8 cellular contexts compared by ENCODE assay signal in genomic region chr6:142945446-142946180, GRCh38. TPM values are rescaled to one million over a fixed set of nuclear protein-coding genes. Genes with fewer than 3 reads are reported as not detected.
DNase-seq lines count a peak whose midpoint lies in the region; ATAC-seq and TF ChIP-seq lines count a peak whose summit lies in the region.

No MANE protein-coding gene starts in this region.

- peak; percentile 29 for DNase-seq in AG08395 (ENCODE audit: low spot score)
- peak; percentile 55 for DNase-seq in HuH-7.5 (ENCODE audit: low spot score)
- DNase-seq in activated CD4-positive, CD25-positive, alpha-beta regulatory T cell treated with anti-CD3 and anti-CD28 coated beads, Interleukin-2, amount 50 U/mL, for 16 hours (ENCODE audit: low read depth, low spot score) = peak; percentile 22
- peak; percentile 70 for DNase-seq in central memory CD4-positive, alpha-beta T cell
- peak; percentile 69 to 70 for DNase-seq in left colon
- peak; percentile 30 to 40 for DNase-seq in stimulated activated CD4-positive, alpha-beta T cell treated with anti-CD3 and anti-CD28 coated beads, Interleukin-2, amount 100 ng/mL, for 48 hours

- TF ChIP-seq POLR2A in GM19193 (IDR thresholded peaks at IDR 0.05; ENCODE audit: extremely low read depth, insufficient read depth, insufficient read length) = peak; percentile 41

- intact Hi-C loops in left colon (cut with DNase I, micrococcal nuclease) = loop anchor here (10.0 kb wide), 2 partner anchors 101 to 109 kb away; no protein-coding TSS in a partner anchor

- peak; percentile 24 for ATAC-seq in left colon
- no peak for ATAC-seq in HG03039 (IDR thresholded peaks at IDR 0.05; ENCODE audit: unreplicated experiment)

RNA-seq across cellular contexts. Expression of gene HIVEP2, which starts 0.6 kb away (rescaled TPM):
- 10 to 100 TPM in 1 of 2 donors, 1 to 10 TPM in 1; 9.2 to 10.1 TPM for total RNA-seq in left colon
